In the genomic region with DNA sequence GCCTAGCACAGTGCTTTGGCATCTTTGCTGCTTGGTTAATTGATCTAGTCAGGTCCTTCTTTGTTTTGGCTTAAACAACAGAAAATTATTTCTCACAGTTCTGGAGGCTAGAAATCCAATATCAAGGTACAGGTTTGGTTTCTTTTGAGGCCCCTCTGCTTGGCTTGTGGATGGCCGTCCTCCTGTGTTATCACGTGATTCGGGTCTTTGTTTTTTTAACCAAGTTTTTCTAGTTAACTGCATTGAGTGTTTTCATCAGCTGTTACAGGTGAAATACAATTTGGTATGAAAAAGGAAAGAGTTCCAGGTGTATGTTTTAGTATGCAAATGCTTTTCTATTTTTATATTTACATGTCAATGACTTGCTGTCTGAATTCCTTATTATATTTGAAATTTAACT, we compare ENCODE assay signal across 1 cellular context.
TF ChIP-seq lines count a peak whose summit lies in the region.

No MANE protein-coding gene starts in this region.

TF ChIP-seq in K562, 482 proteins besides CTCF, POLR2A, EP300 and RAD21 (continued from another document):
- TF ChIP-seq ETS1 (conservative IDR thresholded peaks at IDR 0.05; ENCODE audit: control insufficient read depth, low read depth, low read length) (no peak), SLC30A9 (CRISPR knock-in tag; IDR thresholded peaks at IDR 0.05) (no peak)
